ENCODE assay signal across 1 cellular context in the genomic region with DNA sequence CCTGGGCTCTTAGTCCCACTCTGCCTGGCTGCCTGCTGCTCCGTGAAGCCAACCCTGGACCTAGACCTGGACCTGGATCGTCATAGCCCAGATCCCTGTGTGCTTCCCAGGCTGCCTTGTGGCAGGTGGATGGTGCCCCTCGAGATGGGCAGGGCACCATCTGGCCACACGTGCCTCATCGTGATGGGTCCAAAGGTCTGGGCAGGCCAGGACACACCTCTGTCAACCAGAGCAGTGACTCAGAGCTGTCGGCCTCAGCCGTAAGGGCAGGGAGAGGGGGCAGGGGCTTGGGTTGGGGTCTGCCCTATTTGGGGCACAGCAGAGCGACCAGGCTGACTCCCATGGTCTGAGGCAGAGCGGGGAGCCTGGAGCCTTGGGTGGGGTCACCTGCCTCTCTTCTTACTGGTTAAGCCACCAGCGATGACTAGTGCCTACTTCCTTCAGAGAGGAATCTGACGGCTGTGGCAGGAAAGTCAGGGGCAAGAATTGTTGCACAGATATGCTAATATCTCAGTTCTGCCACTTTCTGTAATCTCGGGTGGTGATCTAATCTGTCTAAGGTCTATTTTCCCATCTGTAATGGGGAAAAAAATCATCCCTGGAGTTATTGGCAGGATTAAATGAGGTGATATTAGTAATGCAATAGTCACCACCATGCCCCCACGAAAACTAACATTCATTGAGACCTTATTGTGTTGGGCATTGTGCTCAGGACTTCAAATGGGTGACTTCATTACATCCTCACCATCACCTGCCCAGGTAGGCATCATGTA.
TF ChIP-seq lines count a peak whose summit lies in the region.

No MANE protein-coding gene starts in this region.

TF ChIP-seq in HepG2, 621 proteins besides CTCF, POLR2A, EP300 and RAD21 (continued from another document and continues in another):
- TF ChIP-seq, protein P1, sequence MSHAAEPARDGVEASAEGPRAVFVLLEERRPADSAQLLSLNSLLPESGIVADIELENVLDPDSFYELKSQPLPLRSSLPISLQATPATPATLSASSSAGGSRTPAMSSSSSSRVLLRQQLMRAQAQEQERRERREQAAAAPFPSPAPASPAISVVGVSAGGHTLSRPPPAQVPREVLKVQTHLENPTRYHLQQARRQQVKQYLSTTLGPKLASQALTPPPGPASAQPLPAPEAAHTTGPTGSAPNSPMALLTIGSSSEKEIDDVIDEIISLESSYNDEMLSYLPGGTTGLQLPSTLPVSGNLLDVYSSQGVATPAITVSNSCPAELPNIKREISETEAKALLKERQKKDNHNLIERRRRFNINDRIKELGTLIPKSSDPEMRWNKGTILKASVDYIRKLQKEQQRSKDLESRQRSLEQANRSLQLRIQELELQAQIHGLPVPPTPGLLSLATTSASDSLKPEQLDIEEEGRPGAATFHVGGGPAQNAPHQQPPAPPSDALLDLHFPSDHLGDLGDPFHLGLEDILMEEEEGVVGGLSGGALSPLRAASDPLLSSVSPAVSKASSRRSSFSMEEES (CRISPR knock-in tag; IDR thresholded peaks at IDR 0.05), result no peak
- no peak for TF ChIP-seq ARHGAP35 (CRISPR knock-in tag; IDR thresholded peaks at IDR 0.05; ENCODE audit: borderline replicate concordance)
- 0 out of 2 replicates have a peak, but pooled peaks have one; percentile 23 for TF ChIP-seq PITX1 (CRISPR knock-in tag; IDR thresholded peaks at IDR 0.05)
- no peak for TF ChIP-seq EEA1 (CRISPR knock-in tag; IDR thresholded peaks at IDR 0.05; ENCODE audit: borderline replicate concordance)
- TF ChIP-seq ZBTB21 (CRISPR knock-in tag; IDR thresholded peaks at IDR 0.05), result no peak
- TF ChIP-seq NAIF1 (CRISPR knock-in tag; IDR thresholded peaks at IDR 0.05; ENCODE audit: borderline replicate concordance), result no peak
- no peak for TF ChIP-seq RARG (CRISPR knock-in tag; IDR thresholded peaks at IDR 0.05; ENCODE audit: low read depth)
- TF ChIP-seq ZNF737 (CRISPR knock-in tag; IDR thresholded peaks at IDR 0.05; ENCODE audit: borderline replicate concordance), result no peak
- no peak for TF ChIP-seq MED13 (CRISPR knock-in tag; IDR thresholded peaks at IDR 0.05)
- no peak for TF ChIP-seq MIXL1 (CRISPR knock-in tag; IDR thresholded peaks at IDR 0.05)
- no peak for TF ChIP-seq MEIS2 (CRISPR knock-in tag; IDR thresholded peaks at IDR 0.05)
- no peak for TF ChIP-seq ZNF761 (CRISPR knock-in tag; conservative IDR thresholded peaks at IDR 0.05)
- TF ChIP-seq, protein P2, sequence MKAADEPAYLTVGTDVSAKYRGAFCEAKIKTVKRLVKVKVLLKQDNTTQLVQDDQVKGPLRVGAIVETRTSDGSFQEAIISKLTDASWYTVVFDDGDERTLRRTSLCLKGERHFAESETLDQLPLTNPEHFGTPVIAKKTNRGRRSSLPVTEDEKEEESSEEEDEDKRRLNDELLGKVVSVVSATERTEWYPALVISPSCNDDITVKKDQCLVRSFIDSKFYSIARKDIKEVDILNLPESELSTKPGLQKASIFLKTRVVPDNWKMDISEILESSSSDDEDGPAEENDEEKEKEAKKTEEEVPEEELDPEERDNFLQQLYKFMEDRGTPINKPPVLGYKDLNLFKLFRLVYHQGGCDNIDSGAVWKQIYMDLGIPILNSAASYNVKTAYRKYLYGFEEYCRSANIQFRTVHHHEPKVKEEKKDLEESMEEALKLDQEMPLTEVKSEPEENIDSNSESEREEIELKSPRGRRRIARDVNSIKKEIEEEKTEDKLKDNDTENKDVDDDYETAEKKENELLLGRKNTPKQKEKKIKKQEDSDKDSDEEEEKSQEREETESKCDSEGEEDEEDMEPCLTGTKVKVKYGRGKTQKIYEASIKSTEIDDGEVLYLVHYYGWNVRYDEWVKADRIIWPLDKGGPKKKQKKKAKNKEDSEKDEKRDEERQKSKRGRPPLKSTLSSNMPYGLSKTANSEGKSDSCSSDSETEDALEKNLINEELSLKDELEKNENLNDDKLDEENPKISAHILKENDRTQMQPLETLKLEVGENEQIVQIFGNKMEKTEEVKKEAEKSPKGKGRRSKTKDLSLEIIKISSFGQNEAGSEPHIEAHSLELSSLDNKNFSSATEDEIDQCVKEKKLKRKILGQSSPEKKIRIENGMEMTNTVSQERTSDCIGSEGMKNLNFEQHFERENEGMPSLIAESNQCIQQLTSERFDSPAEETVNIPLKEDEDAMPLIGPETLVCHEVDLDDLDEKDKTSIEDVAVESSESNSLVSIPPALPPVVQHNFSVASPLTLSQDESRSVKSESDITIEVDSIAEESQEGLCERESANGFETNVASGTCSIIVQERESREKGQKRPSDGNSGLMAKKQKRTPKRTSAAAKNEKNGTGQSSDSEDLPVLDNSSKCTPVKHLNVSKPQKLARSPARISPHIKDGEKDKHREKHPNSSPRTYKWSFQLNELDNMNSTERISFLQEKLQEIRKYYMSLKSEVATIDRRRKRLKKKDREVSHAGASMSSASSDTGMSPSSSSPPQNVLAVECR (CRISPR knock-in tag; IDR thresholded peaks at IDR 0.05; ENCODE audit: borderline replicate concordance), result peak; percentile 47; the same call in 1 of the 2 replicates
- TF ChIP-seq ZNF724P (CRISPR knock-in tag; IDR thresholded peaks at IDR 0.05; ENCODE audit: borderline replicate concordance), result no peak
- TF ChIP-seq FOSL1 (CRISPR knock-in tag; IDR thresholded peaks at IDR 0.05; ENCODE audit: borderline replicate concordance), result no peak
- peak; percentile 57 for TF ChIP-seq HOXA3 (CRISPR knock-in tag; IDR thresholded peaks at IDR 0.05)
- TF ChIP-seq, protein P3, sequence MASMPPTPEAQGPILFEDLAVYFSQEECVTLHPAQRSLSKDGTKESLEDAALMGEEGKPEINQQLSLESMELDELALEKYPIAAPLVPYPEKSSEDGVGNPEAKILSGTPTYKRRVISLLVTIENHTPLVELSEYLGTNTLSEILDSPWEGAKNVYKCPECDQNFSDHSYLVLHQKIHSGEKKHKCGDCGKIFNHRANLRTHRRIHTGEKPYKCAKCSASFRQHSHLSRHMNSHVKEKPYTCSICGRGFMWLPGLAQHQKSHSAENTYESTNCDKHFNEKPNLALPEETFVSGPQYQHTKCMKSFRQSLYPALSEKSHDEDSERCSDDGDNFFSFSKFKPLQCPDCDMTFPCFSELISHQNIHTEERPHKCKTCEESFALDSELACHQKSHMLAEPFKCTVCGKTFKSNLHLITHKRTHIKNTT (CRISPR knock-in tag; IDR thresholded peaks at IDR 0.05), result no peak
- no peak for TF ChIP-seq CENPT (CRISPR knock-in tag; IDR thresholded peaks at IDR 0.05; ENCODE audit: low read depth)
- no peak for TF ChIP-seq AKAP8 (CRISPR knock-in tag; IDR thresholded peaks at IDR 0.05)
- no peak for TF ChIP-seq ZKSCAN1 (IDR thresholded peaks at IDR 0.05; ENCODE audit: low read length)
- TF ChIP-seq TSC22D2 (CRISPR knock-in tag; IDR thresholded peaks at IDR 0.05; ENCODE audit: borderline replicate concordance), result no peak
- no peak for TF ChIP-seq MBD4 (IDR thresholded peaks at IDR 0.05; ENCODE audit: borderline replicate concordance, low read length)
- no peak for TF ChIP-seq ZNF33A (CRISPR knock-in tag; IDR thresholded peaks at IDR 0.05; ENCODE audit: borderline replicate concordance)
- TF ChIP-seq ZNF121 (CRISPR knock-in tag; IDR thresholded peaks at IDR 0.05), result no peak
- TF ChIP-seq, protein P4, sequence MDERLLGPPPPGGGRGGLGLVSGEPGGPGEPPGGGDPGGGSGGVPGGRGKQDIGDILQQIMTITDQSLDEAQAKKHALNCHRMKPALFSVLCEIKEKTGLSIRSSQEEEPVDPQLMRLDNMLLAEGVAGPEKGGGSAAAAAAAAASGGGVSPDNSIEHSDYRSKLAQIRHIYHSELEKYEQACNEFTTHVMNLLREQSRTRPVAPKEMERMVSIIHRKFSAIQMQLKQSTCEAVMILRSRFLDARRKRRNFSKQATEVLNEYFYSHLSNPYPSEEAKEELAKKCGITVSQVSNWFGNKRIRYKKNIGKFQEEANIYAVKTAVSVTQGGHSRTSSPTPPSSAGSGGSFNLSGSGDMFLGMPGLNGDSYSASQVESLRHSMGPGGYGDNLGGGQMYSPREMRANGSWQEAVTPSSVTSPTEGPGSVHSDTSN (CRISPR knock-in tag; IDR thresholded peaks at IDR 0.05), result no peak
- TF ChIP-seq, protein P5, sequence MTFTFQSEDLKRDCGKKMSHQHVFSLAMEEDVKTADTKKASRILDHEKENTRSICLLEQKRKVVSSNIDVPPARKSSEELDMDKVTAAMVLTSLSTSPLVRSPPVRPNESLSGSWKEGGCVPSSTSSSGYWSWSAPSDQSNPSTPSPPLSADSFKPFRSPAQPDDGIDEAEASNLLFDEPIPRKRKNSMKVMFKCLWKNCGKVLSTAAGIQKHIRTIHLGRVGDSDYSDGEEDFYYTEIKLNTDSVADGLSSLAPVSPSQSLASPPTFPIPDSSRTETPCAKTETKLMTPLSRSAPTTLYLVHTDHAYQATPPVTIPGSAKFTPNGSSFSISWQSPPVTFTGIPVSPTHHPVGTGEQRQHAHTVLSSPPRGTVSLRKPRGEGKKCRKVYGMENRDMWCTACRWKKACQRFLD (CRISPR knock-in tag; IDR thresholded peaks at IDR 0.05; ENCODE audit: borderline replicate concordance), result no peak
- no peak for TF ChIP-seq ZNF136 (CRISPR knock-in tag; IDR thresholded peaks at IDR 0.05; ENCODE audit: low read depth)
- TF ChIP-seq ZNF773 (CRISPR knock-in tag; IDR thresholded peaks at IDR 0.05; ENCODE audit: borderline replicate concordance), result no peak
- no peak for TF ChIP-seq HNRNPLL (IDR thresholded peaks at IDR 0.05; ENCODE audit: low read depth, low read length, poor library complexity, severe bottlenecking)
- TF ChIP-seq ZFP36L2 (CRISPR knock-in tag; IDR thresholded peaks at IDR 0.05), result no peak
- TF ChIP-seq FOXA3 (CRISPR knock-in tag; IDR thresholded peaks at IDR 0.05), result peak; percentile 69; the same call in 1 of the 2 replicates
- no peak for TF ChIP-seq ZNF33B (CRISPR knock-in tag; IDR thresholded peaks at IDR 0.05)
- no peak for TF ChIP-seq ZNF674 (CRISPR knock-in tag; IDR thresholded peaks at IDR 0.05; ENCODE audit: low read depth)
- TF ChIP-seq, protein P6, sequence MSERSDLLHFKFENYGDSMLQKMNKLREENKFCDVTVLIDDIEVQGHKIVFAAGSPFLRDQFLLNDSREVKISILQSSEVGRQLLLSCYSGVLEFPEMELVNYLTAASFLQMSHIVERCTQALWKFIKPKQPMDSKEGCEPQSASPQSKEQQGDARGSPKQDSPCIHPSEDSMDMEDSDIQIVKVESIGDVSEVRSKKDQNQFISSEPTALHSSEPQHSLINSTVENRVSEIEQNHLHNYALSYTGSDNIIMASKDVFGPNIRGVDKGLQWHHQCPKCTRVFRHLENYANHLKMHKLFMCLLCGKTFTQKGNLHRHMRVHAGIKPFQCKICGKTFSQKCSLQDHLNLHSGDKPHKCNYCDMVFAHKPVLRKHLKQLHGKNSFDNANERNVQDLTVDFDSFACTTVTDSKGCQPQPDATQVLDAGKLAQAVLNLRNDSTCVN (CRISPR knock-in tag; IDR thresholded peaks at IDR 0.05; ENCODE audit: borderline replicate concordance), result no peak
- no peak for TF ChIP-seq HCFC1 (IDR thresholded peaks at IDR 0.05; ENCODE audit: low read depth, low read length)
- TF ChIP-seq POLR2AphosphoS5 (IDR thresholded peaks at IDR 0.05; ENCODE audit: low read depth, low read length), result no peak
- TF ChIP-seq MATR3 (CRISPR knock-in tag; IDR thresholded peaks at IDR 0.05), result no peak
- TF ChIP-seq, protein P7, sequence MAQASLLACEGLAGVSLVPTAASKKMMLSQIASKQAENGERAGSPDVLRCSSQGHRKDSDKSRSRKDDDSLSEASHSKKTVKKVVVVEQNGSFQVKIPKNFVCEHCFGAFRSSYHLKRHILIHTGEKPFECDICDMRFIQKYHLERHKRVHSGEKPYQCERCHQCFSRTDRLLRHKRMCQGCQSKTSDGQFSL (CRISPR knock-in tag; IDR thresholded peaks at IDR 0.05), result no peak
- TF ChIP-seq, protein P8, sequence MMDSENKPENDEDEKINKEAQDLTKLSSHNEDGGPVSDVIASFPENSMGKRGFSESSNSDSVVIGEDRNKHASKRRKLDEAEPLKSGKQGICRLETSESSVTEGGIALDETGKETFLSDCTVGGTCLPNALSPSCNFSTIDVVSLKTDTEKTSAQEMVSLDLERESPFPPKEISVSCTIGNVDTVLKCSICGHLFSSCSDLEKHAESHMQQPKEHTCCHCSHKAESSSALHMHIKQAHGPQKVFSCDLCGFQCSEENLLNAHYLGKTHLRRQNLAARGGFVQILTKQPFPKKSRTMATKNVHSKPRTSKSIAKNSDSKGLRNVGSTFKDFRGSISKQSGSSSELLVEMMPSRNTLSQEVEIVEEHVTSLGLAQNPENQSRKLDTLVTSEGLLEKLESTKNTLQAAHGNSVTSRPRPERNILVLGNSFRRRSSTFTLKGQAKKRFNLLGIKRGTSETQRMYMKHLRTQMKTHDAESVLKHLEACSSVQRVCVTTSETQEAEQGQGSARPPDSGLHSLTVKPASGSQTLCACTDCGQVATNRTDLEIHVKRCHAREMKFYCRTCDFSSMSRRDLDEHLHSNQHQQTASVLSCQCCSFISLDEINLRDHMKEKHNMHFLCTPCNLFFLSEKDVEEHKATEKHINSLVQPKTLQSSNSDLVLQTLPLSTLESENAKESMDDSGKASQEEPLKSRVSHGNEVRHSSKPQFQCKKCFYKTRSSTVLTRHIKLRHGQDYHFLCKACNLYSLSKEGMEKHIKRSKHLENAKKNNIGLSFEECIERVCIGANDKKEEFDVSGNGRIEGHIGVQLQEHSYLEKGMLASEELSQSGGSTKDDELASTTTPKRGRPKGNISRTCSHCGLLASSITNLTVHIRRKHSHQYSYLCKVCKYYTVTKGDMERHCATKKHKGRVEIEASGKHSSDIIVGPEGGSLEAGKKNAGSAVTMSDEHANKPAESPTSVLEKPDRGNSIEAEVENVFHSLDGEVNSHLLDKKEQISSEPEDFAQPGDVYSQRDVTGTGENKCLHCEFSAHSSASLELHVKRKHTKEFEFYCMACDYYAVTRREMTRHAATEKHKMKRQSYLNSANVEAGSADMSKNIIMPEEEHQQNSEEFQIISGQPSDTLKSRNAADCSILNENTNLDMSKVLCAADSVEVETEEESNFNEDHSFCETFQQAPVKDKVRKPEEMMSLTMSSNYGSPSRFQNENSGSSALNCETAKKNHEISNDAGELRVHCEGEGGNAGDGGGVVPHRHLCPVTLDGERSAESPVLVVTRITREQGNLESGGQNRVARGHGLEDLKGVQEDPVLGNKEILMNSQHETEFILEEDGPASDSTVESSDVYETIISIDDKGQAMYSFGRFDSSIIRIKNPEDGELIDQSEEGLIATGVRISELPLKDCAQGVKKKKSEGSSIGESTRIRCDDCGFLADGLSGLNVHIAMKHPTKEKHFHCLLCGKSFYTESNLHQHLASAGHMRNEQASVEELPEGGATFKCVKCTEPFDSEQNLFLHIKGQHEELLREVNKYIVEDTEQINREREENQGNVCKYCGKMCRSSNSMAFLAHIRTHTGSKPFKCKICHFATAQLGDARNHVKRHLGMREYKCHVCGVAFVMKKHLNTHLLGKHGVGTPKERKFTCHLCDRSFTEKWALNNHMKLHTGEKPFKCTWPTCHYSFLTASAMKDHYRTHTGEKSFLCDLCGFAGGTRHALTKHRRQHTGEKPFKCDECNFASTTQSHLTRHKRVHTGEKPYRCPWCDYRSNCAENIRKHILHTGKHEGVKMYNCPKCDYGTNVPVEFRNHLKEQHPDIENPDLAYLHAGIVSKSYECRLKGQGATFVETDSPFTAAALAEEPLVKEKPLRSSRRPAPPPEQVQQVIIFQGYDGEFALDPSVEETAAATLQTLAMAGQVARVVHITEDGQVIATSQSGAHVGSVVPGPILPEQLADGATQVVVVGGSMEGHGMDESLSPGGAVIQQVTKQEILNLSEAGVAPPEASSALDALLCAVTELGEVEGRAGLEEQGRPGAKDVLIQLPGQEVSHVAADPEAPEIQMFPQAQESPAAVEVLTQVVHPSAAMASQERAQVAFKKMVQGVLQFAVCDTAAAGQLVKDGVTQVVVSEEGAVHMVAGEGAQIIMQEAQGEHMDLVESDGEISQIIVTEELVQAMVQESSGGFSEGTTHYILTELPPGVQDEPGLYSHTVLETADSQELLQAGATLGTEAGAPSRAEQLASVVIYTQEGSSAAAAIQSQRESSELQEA (CRISPR knock-in tag; IDR thresholded peaks at IDR 0.05; ENCODE audit: not compliant biosample characterization), result no peak
- no peak for TF ChIP-seq MBNL3 (CRISPR knock-in tag; conservative IDR thresholded peaks at IDR 0.05)
- no peak for TF ChIP-seq ATF7 (IDR thresholded peaks at IDR 0.05)
- no peak for TF ChIP-seq ATF7 (CRISPR knock-in tag; IDR thresholded peaks at IDR 0.05)
- no peak for TF ChIP-seq SNAPC2 (CRISPR knock-in tag; IDR thresholded peaks at IDR 0.05)
